ENCODE assay signal across 8 cellular contexts in genomic region chr12:12716845-12717585, GRCh38. TPM values are rescaled to one million over a fixed set of nuclear protein-coding genes. Genes with fewer than 3 reads are reported as not detected.
DNase-seq lines count a peak whose midpoint lies in the region; ATAC-seq and TF ChIP-seq lines count a peak whose summit lies in the region.

Gene CDKN1B, plus strand, starts transcription at chr12:12717368. Its CDS starts 472 bp downstream, at chr12:12717840.

- H3K9me3 ChIP-seq in adrenal gland (replicated peaks in 1 of 3) (no peaks in the 10 kb centered on the region), heart left ventricle (no peaks in the 10 kb centered on the region), upper lobe of left lung (no peaks in the 10 kb centered on the region)

- TF ChIP-seq EP300 in upper lobe of left lung (IDR thresholded peaks at IDR 0.05): peak in 1 of 4 donors; percentile 61

- peak; percentile 67 for ATAC-seq in HG02798 (IDR thresholded peaks at IDR 0.05; ENCODE audit: poor library complexity, unreplicated experiment)
- peak; percentile 86 to 96 (median 94) for ATAC-seq in heart left ventricle
- ATAC-seq in upper lobe of left lung (ENCODE audit: low FRiP score in 2 of 2): peak; percentile 96

- no peaks in the 10 kb centered on the region for H3K27me3 ChIP-seq in adrenal gland
- no peaks in the 10 kb centered on the region for H3K27me3 ChIP-seq in heart left ventricle
- H3K27me3 ChIP-seq in upper lobe of left lung: no peaks in the 10 kb centered on the region

- DNase-seq in NCI-H1694 (lab: John Stamatoyannopoulos, UW) (peak; percentile 93), adrenal gland (peak; percentile 92 to 96 (median 93)), heart left ventricle (peak; percentile 92 to 96 (median 94)), pons (ENCODE audit: low spot score) (peak; percentile 94), upper lobe of left lung (peak; percentile 95 to 98)

- intact Hi-C loops in T-helper 1 cell treated with Interleukin-12 subunit alpha and Interleukin-12 subunit beta and Interleukin-4 antibody, amounts not matched to agents 30 ng/mL and 1 ng/mL, for 36 hours (cut with micrococcal nuclease): loop anchor here (1.0 to 10.0 kb wide), 5 partner anchors 8 to 1162 kb away; partner anchors contain the start of genes CREBL2 and ETV6
- intact Hi-C loops in adrenal gland (cut with DNase I) (no loop called here), heart left ventricle (cut with DNase I) (loop anchor here in 6 of 10 donors (1.0 to 10.0 kb wide), 8 partner anchors 8 to 210 kb away; partner anchors contain the start of genes DUSP16 (in 5 of the 6), APOLD1 (in 3 of the 6), GPR19 (in 2 of the 6) and CREBL2 (in 1 of the 6))

- H3K4me1 ChIP-seq in adrenal gland (replicated peaks in 1 of 2) (peaks cover 26 to 50% of the 10 kb centered on the region in 2 donors), heart left ventricle (peaks cover 0 to 63% (median 56%) of the 10 kb centered on the region in 12 donors), upper lobe of left lung (peaks cover 46 to 57% (median 47%) of the 10 kb centered on the region in 4 donors)

- no peak for TF ChIP-seq CTCF in adrenal gland (IDR thresholded peaks at IDR 0.05)
- TF ChIP-seq CTCF in heart left ventricle (IDR thresholded peaks at IDR 0.05): no peak
- peak in 2 of 6 experiments; percentile 13 to 15 for TF ChIP-seq CTCF in upper lobe of left lung (IDR thresholded peaks at IDR 0.05)

- peak; percentile 45 for TF ChIP-seq POLR2A in GM10847 (IDR thresholded peaks at IDR 0.05; ENCODE audit: extremely low read depth, insufficient read length)
- peak; percentile 55 to 90 for TF ChIP-seq POLR2A in adrenal gland (IDR thresholded peaks at IDR 0.05)
- peak; percentile 65 to 80 for TF ChIP-seq POLR2A in heart left ventricle (IDR thresholded peaks at IDR 0.05)
- TF ChIP-seq POLR2A in upper lobe of left lung (IDR thresholded peaks at IDR 0.05): peak in 3 of 4 donors; percentile 69 to 95 (median 84)

- WGBS in adrenal gland, 4 donors: 0 to 3% (median 1%) methylated on average over 43 to 78 of the region's 78 CpGs
- 0 to 1% (median 0%) methylated on average over 47 to 78 of the region's 78 CpGs for WGBS in heart left ventricle, 4 donors
- WGBS in upper lobe of left lung, 2 donors: 0% methylated on average over 13 to 64 of the region's 78 CpGs

- H3K4me3 ChIP-seq in adrenal gland (peak within 1 kb of the TSS; percentile 88 to 99 (median 92)), heart left ventricle (peak within 1 kb of the TSS; percentile 77 to 96 (median 92)), upper lobe of left lung (peak within 1 kb of the TSS; percentile 61 to 99 (median 82))

- H3K27ac ChIP-seq in adrenal gland: peak within 1 kb of the TSS; percentile 94 to 100 (median 97)
- H3K27ac ChIP-seq in heart left ventricle: peak within 1 kb of the TSS; percentile 96 to 100 (median 100)
- H3K27ac ChIP-seq in upper lobe of left lung: peak within 1 kb of the TSS; percentile 98 to 100 (median 100)

- H3K36me3 ChIP-seq in adrenal gland (replicated peaks in 1 of 2): peaks cover 0 to 24% of the 10 kb centered on the region in 2 donors
- peaks cover 0 to 34% (median 29%) of the 10 kb centered on the region in 9 donors for H3K36me3 ChIP-seq in heart left ventricle
- H3K36me3 ChIP-seq in upper lobe of left lung: peaks cover 0 to 31% (median 0%) of the 10 kb centered on the region in 4 donors

RNA-seq across cellular contexts. Expression of gene CDKN1B, which starts in this region (rescaled TPM):
- total RNA-seq in T-helper 1 cell treated with Interleukin-12 subunit alpha and Interleukin-12 subunit beta and Interleukin-4 antibody, amounts not matched to agents 30 ng/mL and 1 ng/mL, for 36 hours: 93.0 and 96.9 TPM in 2 replicates
- total RNA-seq in adrenal gland (10 to 100 TPM; 37.9 to 97.8 (median 71.1) TPM), heart left ventricle (10 to 100 TPM; 25.8 to 44.9 (median 35.1) TPM), upper lobe of left lung (10 to 100 TPM; 42.1 to 85.5 (median 72.3) TPM)
- polyA plus RNA-seq in adrenal gland (10 to 100 TPM; 18.2 to 80.3 (median 25.3) TPM), heart left ventricle (10 to 100 TPM; 19.0 to 27.4 TPM)

Comparison
In these comparisons a context has a peak if more than half of its experiments do, and no peak if none do; other contexts are left out.
1. Peak in every context shown above with its lines: DNase-seq, ATAC-seq, H3K4me3 ChIP-seq and H3K27ac ChIP-seq.
2. intact Hi-C loops: an anchor here in T-helper 1 cell treated with Interleukin-12 subunit alpha and Interleukin-12 subunit beta and Interleukin-4 antibody, amounts not matched to agents 30 ng/mL and 1 ng/mL, for 36 hours (1.0 to 10.0 kb wide) and heart left ventricle (1.0 to 10.0 kb wide); none called in adrenal gland.